In genomic region chr19:37941820-37942515, GRCh38 we compare ENCODE assay signal across 1 cellular context.
TF ChIP-seq lines count a peak whose summit lies in the region.

No MANE protein-coding gene starts in this region.

TF ChIP-seq in HEK293, 187 proteins besides CTCF, POLR2A, EP300 and RAD21 (continued from another document):
- TF ChIP-seq, protein P1, sequence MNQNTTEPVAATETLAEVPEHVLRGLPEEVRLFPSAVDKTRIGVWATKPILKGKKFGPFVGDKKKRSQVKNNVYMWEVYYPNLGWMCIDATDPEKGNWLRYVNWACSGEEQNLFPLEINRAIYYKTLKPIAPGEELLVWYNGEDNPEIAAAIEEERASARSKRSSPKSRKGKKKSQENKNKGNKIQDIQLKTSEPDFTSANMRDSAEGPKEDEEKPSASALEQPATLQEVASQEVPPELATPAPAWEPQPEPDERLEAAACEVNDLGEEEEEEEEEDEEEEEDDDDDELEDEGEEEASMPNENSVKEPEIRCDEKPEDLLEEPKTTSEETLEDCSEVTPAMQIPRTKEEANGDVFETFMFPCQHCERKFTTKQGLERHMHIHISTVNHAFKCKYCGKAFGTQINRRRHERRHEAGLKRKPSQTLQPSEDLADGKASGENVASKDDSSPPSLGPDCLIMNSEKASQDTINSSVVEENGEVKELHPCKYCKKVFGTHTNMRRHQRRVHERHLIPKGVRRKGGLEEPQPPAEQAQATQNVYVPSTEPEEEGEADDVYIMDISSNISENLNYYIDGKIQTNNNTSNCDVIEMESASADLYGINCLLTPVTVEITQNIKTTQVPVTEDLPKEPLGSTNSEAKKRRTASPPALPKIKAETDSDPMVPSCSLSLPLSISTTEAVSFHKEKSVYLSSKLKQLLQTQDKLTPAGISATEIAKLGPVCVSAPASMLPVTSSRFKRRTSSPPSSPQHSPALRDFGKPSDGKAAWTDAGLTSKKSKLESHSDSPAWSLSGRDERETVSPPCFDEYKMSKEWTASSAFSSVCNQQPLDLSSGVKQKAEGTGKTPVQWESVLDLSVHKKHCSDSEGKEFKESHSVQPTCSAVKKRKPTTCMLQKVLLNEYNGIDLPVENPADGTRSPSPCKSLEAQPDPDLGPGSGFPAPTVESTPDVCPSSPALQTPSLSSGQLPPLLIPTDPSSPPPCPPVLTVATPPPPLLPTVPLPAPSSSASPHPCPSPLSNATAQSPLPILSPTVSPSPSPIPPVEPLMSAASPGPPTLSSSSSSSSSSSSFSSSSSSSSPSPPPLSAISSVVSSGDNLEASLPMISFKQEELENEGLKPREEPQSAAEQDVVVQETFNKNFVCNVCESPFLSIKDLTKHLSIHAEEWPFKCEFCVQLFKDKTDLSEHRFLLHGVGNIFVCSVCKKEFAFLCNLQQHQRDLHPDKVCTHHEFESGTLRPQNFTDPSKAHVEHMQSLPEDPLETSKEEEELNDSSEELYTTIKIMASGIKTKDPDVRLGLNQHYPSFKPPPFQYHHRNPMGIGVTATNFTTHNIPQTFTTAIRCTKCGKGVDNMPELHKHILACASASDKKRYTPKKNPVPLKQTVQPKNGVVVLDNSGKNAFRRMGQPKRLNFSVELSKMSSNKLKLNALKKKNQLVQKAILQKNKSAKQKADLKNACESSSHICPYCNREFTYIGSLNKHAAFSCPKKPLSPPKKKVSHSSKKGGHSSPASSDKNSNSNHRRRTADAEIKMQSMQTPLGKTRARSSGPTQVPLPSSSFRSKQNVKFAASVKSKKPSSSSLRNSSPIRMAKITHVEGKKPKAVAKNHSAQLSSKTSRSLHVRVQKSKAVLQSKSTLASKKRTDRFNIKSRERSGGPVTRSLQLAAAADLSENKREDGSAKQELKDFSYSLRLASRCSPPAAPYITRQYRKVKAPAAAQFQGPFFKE (tag by site-specific recombination; IDR thresholded peaks at IDR 0.05; ENCODE audit: borderline replicate concordance), result no peak
- TF ChIP-seq ZIC2 (tag by site-specific recombination; IDR thresholded peaks at IDR 0.05) (no peak), ZNF155 (tag by site-specific recombination; IDR thresholded peaks at IDR 0.05) (no peak), ZNF157 (tag by site-specific recombination; IDR thresholded peaks at IDR 0.05) (no peak), HOXC10 (CRISPR knock-in tag; IDR thresholded peaks at IDR 0.05) (no peak), ZBTB6 (tag by site-specific recombination; IDR thresholded peaks at IDR 0.05) (no peak)
